ENCODE assay signal across 13 cellular contexts in the genomic region with DNA sequence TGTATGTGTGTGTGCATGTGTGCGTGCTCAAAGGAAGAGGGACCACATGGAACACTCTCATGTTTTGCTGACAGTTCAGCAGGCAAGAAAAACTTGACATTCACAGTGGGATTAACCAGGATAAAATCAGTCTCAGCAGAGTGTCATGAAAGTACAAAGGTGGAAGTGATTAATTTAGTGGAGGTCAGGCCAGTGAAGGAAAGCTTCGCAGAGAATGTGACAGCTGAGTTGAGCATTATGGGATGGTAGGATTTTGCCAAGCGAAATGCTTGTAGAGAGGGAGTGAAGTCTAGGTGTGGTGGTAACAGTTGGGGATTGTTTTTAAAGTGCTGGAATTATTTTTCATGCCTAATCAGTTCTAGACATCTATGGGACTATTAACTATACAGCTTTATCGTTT. TPM values are rescaled to one million over a fixed set of nuclear protein-coding genes. Genes with fewer than 3 reads are reported as not detected.
DNase-seq lines count a peak whose midpoint lies in the region; TF ChIP-seq lines count a peak whose summit lies in the region.
"Had no signal": no experiment of that assay in that cellular context is flagged by ENCODE, and none has a peak within 500 bp of the region (broad histone marks: within the 10 kb centered on the region; RNA-seq: fewer than 3 reads in every experiment).

No MANE protein-coding gene starts in this region.

- H3K9ac ChIP-seq in BLaER1, result no peak overlapping the region
- H3K9ac ChIP-seq: GM23248 had no signal

- WGBS in sigmoid colon, 2 donors, result 49 to 71% methylated on average over 4 of the region's 4 CpGs

- TF ChIP-seq POLR2A in sigmoid colon (IDR thresholded peaks at IDR 0.05), result no peak

- no peak for TF ChIP-seq EP300 in sigmoid colon (IDR thresholded peaks at IDR 0.05)

- peak overlapping the region; percentile 53 for H3K4me2 ChIP-seq in BLaER1

- H4K20me1 ChIP-seq in BLaER1, result no peaks in the 10 kb centered on the region

- H3K27ac ChIP-seq in BLaER1, result no peak overlapping the region
- no peak overlapping the region for H3K27ac ChIP-seq in sigmoid colon
- H3K27ac ChIP-seq in coronary artery, result no peak overlapping the region
- H3K27ac ChIP-seq: 22Rv1, GM23248 had no signal

- peaks cover 15% of the 10 kb centered on the region for H3K4me1 ChIP-seq in BLaER1
- H3K4me1 ChIP-seq in sigmoid colon, result no peaks in the 10 kb centered on the region

- no peak for TF ChIP-seq CTCF in sigmoid colon (IDR thresholded peaks at IDR 0.05)
- no peak for TF ChIP-seq CTCF in coronary artery (IDR thresholded peaks at IDR 0.05)

- DNase-seq in NCI-H2227 (lab: John Stamatoyannopoulos, UW; ENCODE audit: unreplicated experiment) (peak; percentile 58), NCI-H82 treated with DMSO at 0.1 percent for 48 hours (lab: John Stamatoyannopoulos, UW; ENCODE audit: unreplicated experiment) (peak; percentile 51), left kidney (ENCODE audit: low read depth, low spot score) (peak; percentile 62), sigmoid colon (no peak), coronary artery (ENCODE audit: low spot score) (no peak), NCI-H526 (lab: John Stamatoyannopoulos, UW) (no peak)
- no peak for DNase-seq in activated CD4-positive, alpha-beta T cell treated with anti-CD3 and anti-CD28 coated beads for 48 hours
- DNase-seq: CD4-positive, CD25-positive, alpha-beta regulatory T cell; DMS53; GF-D8; GM23248 had no signal

- intact Hi-C loops in sigmoid colon (cut with DNase I), result no loop called here

- no peak overlapping the region for H3K4me3 ChIP-seq in BLaER1
- no peak overlapping the region for H3K4me3 ChIP-seq in sigmoid colon
- H3K4me3 ChIP-seq in coronary artery, result no peak overlapping the region
- H3K4me3 ChIP-seq: GM23248 had no signal

- peaks cover 5% of the 10 kb centered on the region; the same call in 1 of the 2 replicates for H3K9me3 ChIP-seq in BLaER1
- no peaks in the 10 kb centered on the region for H3K9me3 ChIP-seq in sigmoid colon

- no peaks in the 10 kb centered on the region for H3K36me3 ChIP-seq in BLaER1
- no peaks in the 10 kb centered on the region for H3K36me3 ChIP-seq in sigmoid colon

- no peaks in the 10 kb centered on the region for H3K27me3 ChIP-seq in BLaER1
- H3K27me3 ChIP-seq in sigmoid colon, result peaks cover 0 to 10% (median 0%) of the 10 kb centered on the region in 3 donors

RNA-seq across cellular contexts. Expression of gene FBXO3, which starts 15.8 kb away (rescaled TPM):
- total RNA-seq in sigmoid colon, result 10 to 100 TPM; 36.8 to 53.5 (median 50.4) TPM
- polyA plus RNA-seq in sigmoid colon, result 10 to 100 TPM; 20.2 to 34.7 (median 27.6) TPM

RNA-seq across cellular contexts. Expression of gene CD59, which starts 53.9 kb away (rescaled TPM):
- total RNA-seq in sigmoid colon, result 100 to 1,000 TPM; 160 to 206 (median 183) TPM
- 100 to 1,000 TPM in 1 of 3 donors, 10 to 100 TPM in 2; 54.1 to 210 (median 80.7) TPM for polyA plus RNA-seq in sigmoid colon

Comparison
In these comparisons a context has a peak if more than half of its experiments do, and no peak if none do; other contexts are left out.
1. DNase-seq: peak in NCI-H2227 (single experiment), NCI-H82 treated with DMSO at 0.1 percent for 48 hours (single experiment) and left kidney (single experiment); none in activated CD4-positive, alpha-beta T cell treated with anti-CD3 and anti-CD28 coated beads for 48 hours (single experiment), sigmoid colon (single experiment), coronary artery (single experiment) and NCI-H526 (0 of 2).